Comparison of ENCODE assay signal across 2 cellular contexts in the genomic region with DNA sequence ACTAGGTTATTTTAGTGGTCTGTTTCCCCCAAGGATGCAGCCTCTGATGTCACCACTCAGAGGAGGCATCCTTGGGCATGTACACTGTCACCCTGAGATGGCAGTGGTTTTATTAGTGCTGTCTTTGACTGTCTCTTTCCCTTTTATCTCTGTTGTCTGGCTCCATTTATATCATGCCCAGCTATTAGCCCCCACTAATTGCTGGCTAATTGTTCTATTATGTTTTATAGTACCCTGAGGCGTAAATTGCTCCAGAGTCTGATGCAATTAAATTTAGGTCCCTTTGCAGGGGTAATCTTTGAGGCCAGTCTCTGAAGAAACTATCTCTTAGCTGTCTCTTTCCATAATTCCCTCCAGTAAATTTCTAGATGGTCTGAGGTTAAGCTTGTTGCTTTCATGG.
TF ChIP-seq lines count a peak whose summit lies in the region.

No MANE protein-coding gene starts in this region.

TF ChIP-seq in SK-N-SH, 30 proteins besides CTCF, POLR2A, EP300 and RAD21 (continued from another document):
- TF ChIP-seq, protein P1, sequence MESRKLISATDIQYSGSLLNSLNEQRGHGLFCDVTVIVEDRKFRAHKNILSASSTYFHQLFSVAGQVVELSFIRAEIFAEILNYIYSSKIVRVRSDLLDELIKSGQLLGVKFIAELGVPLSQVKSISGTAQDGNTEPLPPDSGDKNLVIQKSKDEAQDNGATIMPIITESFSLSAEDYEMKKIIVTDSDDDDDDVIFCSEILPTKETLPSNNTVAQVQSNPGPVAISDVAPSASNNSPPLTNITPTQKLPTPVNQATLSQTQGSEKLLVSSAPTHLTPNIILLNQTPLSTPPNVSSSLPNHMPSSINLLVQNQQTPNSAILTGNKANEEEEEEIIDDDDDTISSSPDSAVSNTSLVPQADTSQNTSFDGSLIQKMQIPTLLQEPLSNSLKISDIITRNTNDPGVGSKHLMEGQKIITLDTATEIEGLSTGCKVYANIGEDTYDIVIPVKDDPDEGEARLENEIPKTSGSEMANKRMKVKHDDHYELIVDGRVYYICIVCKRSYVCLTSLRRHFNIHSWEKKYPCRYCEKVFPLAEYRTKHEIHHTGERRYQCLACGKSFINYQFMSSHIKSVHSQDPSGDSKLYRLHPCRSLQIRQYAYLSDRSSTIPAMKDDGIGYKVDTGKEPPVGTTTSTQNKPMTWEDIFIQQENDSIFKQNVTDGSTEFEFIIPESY (IDR thresholded peaks at IDR 0.05; ENCODE audit: borderline replicate concordance, low read depth): no peak
- TF ChIP-seq CHD2 (IDR thresholded peaks at IDR 0.05; ENCODE audit: low read length, partially characterized antibody): no peak
- TF ChIP-seq MXI1 (IDR thresholded peaks at IDR 0.05; ENCODE audit: low read depth, low read length): no peak
- peak; percentile 77; the same call in 1 of the 2 replicates for TF ChIP-seq RCOR1 (IDR thresholded peaks at IDR 0.05; ENCODE audit: low read length)

TF ChIP-seq in SK-N-SH treated with all-trans-retinoic acid at 6 μM for 48 hours, 23 proteins besides CTCF, POLR2A, EP300 and RAD21 (continued from another document):
- TF ChIP-seq, protein P2, sequence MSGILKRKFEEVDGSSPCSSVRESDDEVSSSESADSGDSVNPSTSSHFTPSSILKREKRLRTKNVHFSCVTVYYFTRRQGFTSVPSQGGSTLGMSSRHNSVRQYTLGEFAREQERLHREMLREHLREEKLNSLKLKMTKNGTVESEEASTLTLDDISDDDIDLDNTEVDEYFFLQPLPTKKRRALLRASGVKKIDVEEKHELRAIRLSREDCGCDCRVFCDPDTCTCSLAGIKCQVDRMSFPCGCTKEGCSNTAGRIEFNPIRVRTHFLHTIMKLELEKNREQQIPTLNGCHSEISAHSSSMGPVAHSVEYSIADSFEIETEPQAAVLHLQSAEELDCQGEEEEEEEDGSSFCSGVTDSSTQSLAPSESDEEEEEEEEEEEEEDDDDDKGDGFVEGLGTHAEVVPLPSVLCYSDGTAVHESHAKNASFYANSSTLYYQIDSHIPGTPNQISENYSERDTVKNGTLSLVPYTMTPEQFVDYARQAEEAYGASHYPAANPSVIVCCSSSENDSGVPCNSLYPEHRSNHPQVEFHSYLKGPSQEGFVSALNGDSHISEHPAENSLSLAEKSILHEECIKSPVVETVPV (CRISPR knock-in tag; IDR thresholded peaks at IDR 0.05): no peak
- TF ChIP-seq SNAI2 (CRISPR knock-in tag; IDR thresholded peaks at IDR 0.05) (no peak), OSR1 (CRISPR knock-in tag; IDR thresholded peaks at IDR 0.05) (no peak), ZNF70 (CRISPR knock-in tag; IDR thresholded peaks at IDR 0.05) (no peak), ZNF565 (CRISPR knock-in tag; conservative IDR thresholded peaks at IDR 0.05; ENCODE audit: low read depth) (no peak)
- TF ChIP-seq, protein P3, sequence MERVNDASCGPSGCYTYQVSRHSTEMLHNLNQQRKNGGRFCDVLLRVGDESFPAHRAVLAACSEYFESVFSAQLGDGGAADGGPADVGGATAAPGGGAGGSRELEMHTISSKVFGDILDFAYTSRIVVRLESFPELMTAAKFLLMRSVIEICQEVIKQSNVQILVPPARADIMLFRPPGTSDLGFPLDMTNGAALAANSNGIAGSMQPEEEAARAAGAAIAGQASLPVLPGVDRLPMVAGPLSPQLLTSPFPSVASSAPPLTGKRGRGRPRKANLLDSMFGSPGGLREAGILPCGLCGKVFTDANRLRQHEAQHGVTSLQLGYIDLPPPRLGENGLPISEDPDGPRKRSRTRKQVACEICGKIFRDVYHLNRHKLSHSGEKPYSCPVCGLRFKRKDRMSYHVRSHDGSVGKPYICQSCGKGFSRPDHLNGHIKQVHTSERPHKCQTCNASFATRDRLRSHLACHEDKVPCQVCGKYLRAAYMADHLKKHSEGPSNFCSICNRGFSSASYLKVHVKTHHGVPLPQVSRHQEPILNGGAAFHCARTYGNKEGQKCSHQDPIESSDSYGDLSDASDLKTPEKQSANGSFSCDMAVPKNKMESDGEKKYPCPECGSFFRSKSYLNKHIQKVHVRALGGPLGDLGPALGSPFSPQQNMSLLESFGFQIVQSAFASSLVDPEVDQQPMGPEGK (CRISPR knock-in tag; IDR thresholded peaks at IDR 0.05; ENCODE audit: borderline replicate concordance): no peak
